8 cellular contexts compared by ENCODE assay signal in the genomic region with DNA sequence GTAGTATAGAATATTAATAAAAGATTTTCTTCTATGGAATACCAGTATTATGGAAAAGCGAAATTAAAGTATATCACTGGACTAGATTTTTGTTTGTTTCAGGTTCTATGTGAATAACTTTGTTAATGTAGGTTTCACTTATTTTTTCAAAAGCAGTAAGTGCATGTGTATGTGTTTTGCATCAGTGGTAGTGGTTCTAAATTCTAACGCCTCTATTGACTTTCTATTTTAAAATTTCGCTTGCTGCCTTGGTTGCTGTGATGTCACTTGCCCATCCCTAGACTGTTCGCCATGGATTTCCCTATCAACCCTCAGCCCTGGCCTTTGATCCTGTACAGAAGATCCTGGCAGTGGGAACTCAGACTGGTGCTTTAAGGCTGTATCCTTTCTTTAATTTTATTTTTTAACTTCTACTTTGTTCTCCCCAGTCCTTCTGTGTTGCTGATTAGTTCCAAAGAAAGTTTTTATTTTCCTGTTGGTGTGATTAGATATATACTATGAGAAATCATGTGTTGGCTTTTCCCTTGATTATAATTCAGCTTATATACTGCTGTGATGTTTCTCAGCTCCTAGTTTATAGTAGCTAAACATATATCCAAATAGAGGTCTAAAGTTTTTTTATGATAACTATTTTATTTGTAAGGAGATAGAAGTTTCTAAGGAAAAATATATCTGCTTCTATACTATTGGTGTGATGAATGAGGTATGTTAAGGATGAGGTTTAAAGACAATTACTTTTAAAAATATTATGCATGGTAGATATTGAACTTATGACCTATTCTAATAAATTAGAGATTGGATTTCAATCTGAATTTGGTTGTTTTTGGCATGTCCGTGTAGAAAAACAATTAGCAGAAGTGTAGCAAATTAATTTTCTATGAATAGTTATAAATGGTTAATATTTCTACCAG. TPM values are rescaled to one million over a fixed set of nuclear protein-coding genes. Genes with fewer than 3 reads are reported as not detected.
DNase-seq lines count a peak whose midpoint lies in the region; ATAC-seq and TF ChIP-seq lines count a peak whose summit lies in the region.

No MANE protein-coding gene starts in this region.

- H2BK120ac ChIP-seq in H9 (ENCODE audit: low read depth, low read length, poor library complexity, severe bottlenecking) = no peak overlapping the region

- H3K79me1 ChIP-seq in H9 (ENCODE audit: insufficient read depth, low read depth, low read length, poor library complexity, severe bottlenecking) = peaks cover 2% of the 10 kb centered on the region

- H3K27ac Mint-ChIP-seq in H9 = no peak overlapping the region

- no peak overlapping the region for H3K4me2 ChIP-seq in H9 (ENCODE audit: insufficient read depth, insufficient read length, low read length)

- H3T11ph ChIP-seq in H9 (ENCODE audit: low read length) = no peak overlapping the region

- no CpG with 5 or more reads among the region's 5 CpGs for WGBS in H9 (ENCODE audit: extremely low coverage, insufficient read length, low lambda C conversion rate)
- 37 to 59% (median 41%) methylated on average over 5 of the region's 5 CpGs for WGBS in spleen, 5 donors

- no peaks in the 10 kb centered on the region for H3K9me3 Mint-ChIP-seq in H9

- H3K4me1 ChIP-seq in H9 (ENCODE audit: insufficient read depth, low read length) = no peaks in the 10 kb centered on the region; the same call in 1 of the 2 replicates
- peaks cover 10 to 73% (median 37%) of the 10 kb centered on the region in 6 donors for H3K4me1 ChIP-seq in spleen

- H3K27me3 Mint-ChIP-seq in H9 (ENCODE audit: low read depth) = no peaks in the 10 kb centered on the region

- H2BK12ac ChIP-seq in H9 (ENCODE audit: insufficient read length, low read depth, low read length) = no peak overlapping the region

- no peak overlapping the region for H4K8ac ChIP-seq in H9 (replicated peaks; ENCODE audit: insufficient read length, low read depth, low read length)

- H2BK20ac ChIP-seq in H9 (ENCODE audit: low read depth, low read length, poor library complexity, severe bottlenecking) = no peak overlapping the region

- H3K36me3 ChIP-seq in spleen = no peaks in the 10 kb centered on the region

- TF ChIP-seq POLR2A in spleen (IDR thresholded peaks at IDR 0.05) = no peak

- H4K20me1 ChIP-seq in H9 (ENCODE audit: control insufficient read depth, insufficient read depth, insufficient read length) = no peaks in the 10 kb centered on the region

- intact Hi-C loops in spleen (cut with DNase I; ENCODE audit: low total_unique reads) = no loop called here

- peaks cover 18% of the 10 kb centered on the region for H3K23me2 ChIP-seq in H9 (ENCODE audit: insufficient read length, low read depth, low read length, poor library complexity, severe bottlenecking)

- H3K27me3 ChIP-seq in H9 (ENCODE audit: insufficient read depth, low read length) (no peaks in the 10 kb centered on the region), spleen (replicated peaks in 1 of 7) (no peaks in the 10 kb centered on the region)

- H2BK5ac ChIP-seq in H9 (ENCODE audit: insufficient read length, low read length) = no peak overlapping the region

- H2AFZ ChIP-seq in H9 (ENCODE audit: low read length) = no peak overlapping the region

- H4K91ac ChIP-seq in H9 (ENCODE audit: insufficient read length, low read depth, low read length) = no peak overlapping the region

- H2BK15ac ChIP-seq in H9 (ENCODE audit: low read depth, low read length) = no peak overlapping the region

- ATAC-seq in HG03342 (IDR thresholded peaks at IDR 0.05; ENCODE audit: unreplicated experiment) = no peak

- no peak overlapping the region for H4K5ac ChIP-seq in H9 (ENCODE audit: insufficient read length, low read depth, low read length)

- no peaks in the 10 kb centered on the region for H3K9me3 ChIP-seq in H9 (ENCODE audit: control insufficient read depth, low read depth, low read length)
- H3K9me3 ChIP-seq in spleen = no peaks in the 10 kb centered on the region

- no peak overlapping the region for H3K23ac ChIP-seq in H9 (ENCODE audit: insufficient read length, low read depth, low read length)

- H3K4ac ChIP-seq in H9 (ENCODE audit: low read depth, low read length) = no peak overlapping the region

- H3K79me2 ChIP-seq in H9 (ENCODE audit: insufficient read depth, low read length) = peaks cover 1% of the 10 kb centered on the region; the same call in 1 of the 2 replicates

- no peaks in the 10 kb centered on the region for H3K36me3 Mint-ChIP-seq in H9 (ENCODE audit: insufficient read depth in 1 of 3, low read depth in 3 of 3)

- H3K4me3 Mint-ChIP-seq in H9 = peak overlapping the region; percentile 69 to 92

- peak overlapping the region; percentile 95 for H3K4me3 ChIP-seq in AG10803 (ENCODE audit: low read length)
- peak overlapping the region; percentile 1 to 79 (median 72) for H3K4me3 ChIP-seq in spleen

- no peak overlapping the region for H3K56ac ChIP-seq in H9 (ENCODE audit: insufficient read length, low read depth, low read length)

- peak; percentile 22 for DNase-seq in AG10803 (ENCODE audit: low read depth)
- no peak for DNase-seq in H9
- peak; percentile 38 for DNase-seq in UCSD-AML1 (lab: John Stamatoyannopoulos, UW; ENCODE audit: unreplicated experiment)
- DNase-seq in foreskin melanocyte = peak; percentile 54
- DNase-seq in spleen = no peak
- no peak for DNase-seq in iPS-NIHi7 (ENCODE audit: extremely low spot score)
- no peak for DNase-seq in CD1c-positive myeloid dendritic cell (ENCODE audit: extremely low spot score)

- TF ChIP-seq CTCF in AG10803 (conservative IDR thresholded peaks at IDR 0.05; ENCODE audit: low read length) (no peak), H9 (conservative IDR thresholded peaks at IDR 0.05) (no peak), spleen (IDR thresholded peaks at IDR 0.05 in 8 of 11, conservative IDR thresholded peaks at IDR 0.05 in 3 of 11) (no peak)

- H3K14ac ChIP-seq in H9 (ENCODE audit: insufficient read depth, low read length) = no peak overlapping the region

- H3K4me1 Mint-ChIP-seq in H9 = peaks cover 16 to 20% of the 10 kb centered on the region in 2 experiments

- no peak overlapping the region for H2AK5ac ChIP-seq in H9 (ENCODE audit: insufficient read length, low read length)

- H3K27ac ChIP-seq in H9 (ENCODE audit: insufficient read length, low read depth, low read length) (no peak overlapping the region), spleen (peak overlapping the region in 7 of 8 donors; percentile 1 to 98 (median 96))

- no peak overlapping the region for H3K18ac ChIP-seq in H9 (ENCODE audit: insufficient read length, low read depth, low read length)

- H3K9ac ChIP-seq in H9 (ENCODE audit: extremely low read depth, insufficient read length, low read length) = no peak overlapping the region

RNA-seq across cellular contexts. Expression of a gene that starts 1.7 kb away (rescaled TPM):
- total RNA-seq in H9 (2021) (8.4 and 11.6 TPM in 2 replicates), spleen (10 to 100 TPM; 27.6 to 51.1 (median 34.8) TPM)
- polyA plus RNA-seq in spleen = 1 to 10 TPM; 6.5 to 8.1 (median 7.7) TPM

Comparison
In these comparisons a context has a peak if more than half of its experiments do, and no peak if none do; other contexts are left out.
1. DNase-seq: peak in AG10803 (single experiment), UCSD-AML1 (single experiment) and foreskin melanocyte (single experiment); none in H9 (single experiment), spleen (single experiment), iPS-NIHi7 (single experiment) and CD1c-positive myeloid dendritic cell (single experiment).